13 cellular contexts compared by ENCODE assay signal in genomic region chr19:51098366-51099069, GRCh38. TPM values are rescaled to one million over a fixed set of nuclear protein-coding genes. Genes with fewer than 3 reads are reported as not detected.
DNase-seq lines count a peak whose midpoint lies in the region; ATAC-seq and TF ChIP-seq lines count a peak whose summit lies in the region.
"Had no signal": no experiment of that assay in that cellular context is flagged by ENCODE, and none has a peak within 500 bp of the region (broad histone marks: within the 10 kb centered on the region; RNA-seq: fewer than 3 reads in every experiment).

No MANE protein-coding gene starts in this region.

- H3K4me3 Mint-ChIP-seq in activated CD4-positive, alpha-beta memory T cell treated with anti-CD3 and anti-CD28 coated beads, Interleukin-2, amount 10 ng/mL, durations not matched to agents 7 days and 5 days: no peak overlapping the region
- H3K4me3 Mint-ChIP-seq in endodermal cell: peak overlapping the region; percentile 41
- no peak overlapping the region for H3K4me3 Mint-ChIP-seq in natural killer cell treated with Interleukin-12 subunit alpha and Interleukin-12 subunit beta and Interleukin-15 and Interleukin-18, amount 100 ng/mL, for 72 hours
- H3K4me3 Mint-ChIP-seq: IgD-negative memory B cell, neural crest cell had no signal

- H3K27me3 Mint-ChIP-seq in activated CD4-positive, alpha-beta memory T cell treated with anti-CD3 and anti-CD28 coated beads, Interleukin-2, amount 10 ng/mL, durations not matched to agents 7 days and 5 days: no peaks in the 10 kb centered on the region
- H3K27me3 Mint-ChIP-seq in endodermal cell (ENCODE audit: insufficient read depth): no peaks in the 10 kb centered on the region
- H3K27me3 Mint-ChIP-seq in natural killer cell treated with Interleukin-12 subunit alpha and Interleukin-12 subunit beta and Interleukin-15 and Interleukin-18, amount 100 ng/mL, for 72 hours: no peaks in the 10 kb centered on the region
- H3K27me3 Mint-ChIP-seq: IgD-negative memory B cell had no signal

- CTCF ChIA-PET in activated CD4-positive, alpha-beta memory T cell treated with anti-CD3 and anti-CD28 coated beads, Interleukin-2, amount 10 ng/mL, durations not matched to agents 7 days and 5 days (lab: Charles Lee): no interaction called here

- H3K9me3 Mint-ChIP-seq in activated CD4-positive, alpha-beta memory T cell treated with anti-CD3 and anti-CD28 coated beads, Interleukin-2, amount 10 ng/mL, durations not matched to agents 7 days and 5 days: no peaks in the 10 kb centered on the region
- H3K9me3 Mint-ChIP-seq in endodermal cell: no peaks in the 10 kb centered on the region
- no peaks in the 10 kb centered on the region for H3K9me3 Mint-ChIP-seq in natural killer cell treated with Interleukin-12 subunit alpha and Interleukin-12 subunit beta and Interleukin-15 and Interleukin-18, amount 100 ng/mL, for 72 hours
- H3K9me3 Mint-ChIP-seq: IgD-negative memory B cell, neural crest cell had no signal

- POLR2A ChIA-PET in activated CD4-positive, alpha-beta memory T cell treated with anti-CD3 and anti-CD28 coated beads, Interleukin-2, amount 10 ng/mL, durations not matched to agents 7 days and 5 days (lab: Charles Lee): no interaction called here

- H3K4me3 ChIP-seq in endodermal cell (ENCODE audit: low read length): no peak overlapping the region

- no peaks in the 10 kb centered on the region for H3K27me3 ChIP-seq in endodermal cell (ENCODE audit: control insufficient read depth, insufficient read depth, low read length, poor library complexity, severe bottlenecking)

- H3K4me1 ChIP-seq in endodermal cell (ENCODE audit: control insufficient read depth, insufficient read depth, low read length): no peaks in the 10 kb centered on the region

- peak; percentile 34 to 76 for ATAC-seq in natural killer cell treated with Interleukin-12 subunit alpha and Interleukin-12 subunit beta and Interleukin-15 and Interleukin-18, amount 100 ng/mL, for 72 hours
- ATAC-seq in GM21360 (IDR thresholded peaks at IDR 0.05; ENCODE audit: unreplicated experiment) (no peak), esophagus mucosa (no peak)
- ATAC-seq: SK-N-SH treated with all-trans-retinoic acid at 6 μM for 48 hours had no signal

- peaks cover 9% of the 10 kb centered on the region for H3K36me3 ChIP-seq in endodermal cell (ENCODE audit: control insufficient read depth, insufficient read depth, low read length)

- peak; percentile 35 for TF ChIP-seq CTCF in endodermal cell (conservative IDR thresholded peaks at IDR 0.05)

- no peaks in the 10 kb centered on the region for H3K9me3 ChIP-seq in endodermal cell (ENCODE audit: control insufficient read depth, low read length)

- no peak overlapping the region for H3K9ac ChIP-seq in endodermal cell (ENCODE audit: extremely low read depth, low read length, poor library complexity, severe bottlenecking)

- H3K4me1 Mint-ChIP-seq in activated CD4-positive, alpha-beta memory T cell treated with anti-CD3 and anti-CD28 coated beads, Interleukin-2, amount 10 ng/mL, durations not matched to agents 7 days and 5 days: peaks cover 22% of the 10 kb centered on the region
- peaks cover 24% of the 10 kb centered on the region for H3K4me1 Mint-ChIP-seq in endodermal cell
- H3K4me1 Mint-ChIP-seq in natural killer cell treated with Interleukin-12 subunit alpha and Interleukin-12 subunit beta and Interleukin-15 and Interleukin-18, amount 100 ng/mL, for 72 hours (ENCODE audit: low read depth in 2 of 2): peaks cover 22 to 25% of the 10 kb centered on the region in 2 donors

- WGBS in endodermal cell (ENCODE audit: insufficient coverage in 1 of 2, insufficient read length in 1 of 2), 2 experiments: 95 to 98% methylated on average over 46 to 80 of the region's 80 CpGs

- H3K27ac Mint-ChIP-seq in activated CD4-positive, alpha-beta memory T cell treated with anti-CD3 and anti-CD28 coated beads, Interleukin-2, amount 10 ng/mL, durations not matched to agents 7 days and 5 days: no peak overlapping the region
- no peak overlapping the region for H3K27ac Mint-ChIP-seq in endodermal cell
- H3K27ac Mint-ChIP-seq in natural killer cell treated with Interleukin-12 subunit alpha and Interleukin-12 subunit beta and Interleukin-15 and Interleukin-18, amount 100 ng/mL, for 72 hours: no peak overlapping the region

- H3K36me3 Mint-ChIP-seq in activated CD4-positive, alpha-beta memory T cell treated with anti-CD3 and anti-CD28 coated beads, Interleukin-2, amount 10 ng/mL, durations not matched to agents 7 days and 5 days (ENCODE audit: low read depth): peaks cover 25% of the 10 kb centered on the region
- H3K36me3 Mint-ChIP-seq in endodermal cell (ENCODE audit: low read depth): peaks cover 18% of the 10 kb centered on the region
- peaks cover 4% of the 10 kb centered on the region for H3K36me3 Mint-ChIP-seq in natural killer cell treated with Interleukin-12 subunit alpha and Interleukin-12 subunit beta and Interleukin-15 and Interleukin-18, amount 100 ng/mL, for 72 hours

- H3K27ac ChIP-seq in endodermal cell (ENCODE audit: low read depth, low read length): no peak overlapping the region

- DNase-seq in CD1c-positive myeloid dendritic cell (ENCODE audit: extremely low spot score) (peak; percentile 73), endodermal cell (no peak), NCI-H510A treated with DMSO at 0.1 percent for 48 hours (lab: John Stamatoyannopoulos, UW) (no peak), NCI-H526 treated with DMSO at 0.1 percent for 48 hours (lab: John Stamatoyannopoulos, UW) (no peak)
- DNase-seq in activated CD4-positive, alpha-beta memory T cell treated with anti-CD3 and anti-CD28 coated beads, Interleukin-2, amount 10 ng/mL, durations not matched to agents 7 days and 5 days: peak; percentile 54
- DNase-seq in natural killer cell treated with Interleukin-12 subunit alpha and Interleukin-12 subunit beta and Interleukin-15 and Interleukin-18, amount 100 ng/mL, for 72 hours (ENCODE audit: low spot score): peak; percentile 58
- DNase-seq: effector CD4-positive, alpha-beta T cell; NCI-H2171 had no signal

RNA-seq across cellular contexts. Expression of gene CTU1, which starts 9.7 kb away (rescaled TPM):
- 1 to 10 TPM; 9.0 to 9.4 TPM for total RNA-seq in activated CD4-positive, alpha-beta memory T cell treated with anti-CD3 and anti-CD28 coated beads, Interleukin-2, amount 10 ng/mL, durations not matched to agents 7 days and 5 days
- 1 to 10 TPM; 5.1 to 5.7 TPM for total RNA-seq in endodermal cell
- polyA plus RNA-seq in endodermal cell (2013, experiment 1 of 2): 5.4 TPM
- 4.5 TPM for polyA plus RNA-seq in endodermal cell (2013, experiment 2 of 2)
- 10 to 100 TPM in 1 of 2 donors, 1 to 10 TPM in 1; 8.1 to 15.4 TPM for total RNA-seq in natural killer cell treated with Interleukin-12 subunit alpha and Interleukin-12 subunit beta and Interleukin-15 and Interleukin-18, amount 100 ng/mL, for 72 hours
- 5.3 TPM for total RNA-seq in esophagus mucosa

RNA-seq across cellular contexts. Expression of gene KLK14, which starts 15.8 kb away (rescaled TPM):
- total RNA-seq in activated CD4-positive, alpha-beta memory T cell treated with anti-CD3 and anti-CD28 coated beads, Interleukin-2, amount 10 ng/mL, durations not matched to agents 7 days and 5 days: under 1 TPM in 1 of 2 experiments, not detected in 1; 0.20 TPM
- total RNA-seq in endodermal cell (under 1 TPM; 0.55 to 0.71 TPM), esophagus mucosa (0.68 TPM)
- 0.39 TPM for polyA plus RNA-seq in endodermal cell (2013, experiment 1 of 2)
- polyA plus RNA-seq in endodermal cell (2013, experiment 2 of 2): not detected
- total RNA-seq in natural killer cell treated with Interleukin-12 subunit alpha and Interleukin-12 subunit beta and Interleukin-15 and Interleukin-18, amount 100 ng/mL, for 72 hours: 1 to 10 TPM in 1 of 2 donors, under 1 TPM in 1; 0.50 to 2.2 TPM
- polyA plus RNA-seq: IgD-negative memory B cell had no signal

RNA-seq across cellular contexts. Expression of gene SIGLEC9, which starts 26.2 kb away (rescaled TPM):
- 1 to 10 TPM; 1.1 to 1.7 TPM for total RNA-seq in activated CD4-positive, alpha-beta memory T cell treated with anti-CD3 and anti-CD28 coated beads, Interleukin-2, amount 10 ng/mL, durations not matched to agents 7 days and 5 days
- not detected for total RNA-seq in endodermal cell
- polyA plus RNA-seq in endodermal cell (2013, experiment 1 of 2): not detected
- polyA plus RNA-seq in endodermal cell (2013, experiment 2 of 2): not detected
- 1 to 10 TPM in 1 of 2 donors, under 1 TPM in 1; 0.69 to 1.1 TPM for total RNA-seq in natural killer cell treated with Interleukin-12 subunit alpha and Interleukin-12 subunit beta and Interleukin-15 and Interleukin-18, amount 100 ng/mL, for 72 hours
- 0.48 TPM for total RNA-seq in esophagus mucosa
- total RNA-seq: neural crest cell had no signal

RNA-seq across cellular contexts. Expression of gene KLK13, which starts 33.6 kb away (rescaled TPM):
- not detected for total RNA-seq in activated CD4-positive, alpha-beta memory T cell treated with anti-CD3 and anti-CD28 coated beads, Interleukin-2, amount 10 ng/mL, durations not matched to agents 7 days and 5 days
- 1 to 10 TPM in 1 of 2 donors, under 1 TPM in 1; 0.42 to 3.4 TPM for total RNA-seq in endodermal cell
- polyA plus RNA-seq in endodermal cell (2013, experiment 1 of 2): not detected
- not detected for polyA plus RNA-seq in endodermal cell (2013, experiment 2 of 2)
- total RNA-seq in natural killer cell treated with Interleukin-12 subunit alpha and Interleukin-12 subunit beta and Interleukin-15 and Interleukin-18, amount 100 ng/mL, for 72 hours: not detected
- 1,054 TPM for total RNA-seq in esophagus mucosa
- total RNA-seq: neural crest cell had no signal
- polyA plus RNA-seq: IgD-negative memory B cell had no signal

RNA-seq across cellular contexts. Expression of gene SIGLEC7, which starts 43.6 kb away (rescaled TPM):
- not detected for total RNA-seq in activated CD4-positive, alpha-beta memory T cell treated with anti-CD3 and anti-CD28 coated beads, Interleukin-2, amount 10 ng/mL, durations not matched to agents 7 days and 5 days
- total RNA-seq in endodermal cell (not detected), esophagus mucosa (0.44 TPM)
- not detected for polyA plus RNA-seq in endodermal cell (2013, experiment 1 of 2)
- not detected for polyA plus RNA-seq in endodermal cell (2013, experiment 2 of 2)
- 1 to 10 TPM; 7.9 to 8.7 TPM for total RNA-seq in natural killer cell treated with Interleukin-12 subunit alpha and Interleukin-12 subunit beta and Interleukin-15 and Interleukin-18, amount 100 ng/mL, for 72 hours
- total RNA-seq: neural crest cell had no signal
- polyA plus RNA-seq: IgD-negative memory B cell had no signal

Comparison
In these comparisons a context has a peak if more than half of its experiments do, and no peak if none do; other contexts are left out.
1. DNase-seq: peak in CD1c-positive myeloid dendritic cell (single experiment), activated CD4-positive, alpha-beta memory T cell treated with anti-CD3 and anti-CD28 coated beads, Interleukin-2, amount 10 ng/mL, durations not matched to agents 7 days and 5 days (single experiment) and natural killer cell treated with Interleukin-12 subunit alpha and Interleukin-12 subunit beta and Interleukin-15 and Interleukin-18, amount 100 ng/mL, for 72 hours (single experiment); none in endodermal cell (single experiment), NCI-H510A treated with DMSO at 0.1 percent for 48 hours (single experiment) and NCI-H526 treated with DMSO at 0.1 percent for 48 hours (single experiment).
2. ATAC-seq: peak in natural killer cell treated with Interleukin-12 subunit alpha and Interleukin-12 subunit beta and Interleukin-15 and Interleukin-18, amount 100 ng/mL, for 72 hours (2 of 2); none in GM21360 (single experiment) and esophagus mucosa (single experiment).